8 cellular contexts compared by ENCODE assay signal in the genomic region with DNA sequence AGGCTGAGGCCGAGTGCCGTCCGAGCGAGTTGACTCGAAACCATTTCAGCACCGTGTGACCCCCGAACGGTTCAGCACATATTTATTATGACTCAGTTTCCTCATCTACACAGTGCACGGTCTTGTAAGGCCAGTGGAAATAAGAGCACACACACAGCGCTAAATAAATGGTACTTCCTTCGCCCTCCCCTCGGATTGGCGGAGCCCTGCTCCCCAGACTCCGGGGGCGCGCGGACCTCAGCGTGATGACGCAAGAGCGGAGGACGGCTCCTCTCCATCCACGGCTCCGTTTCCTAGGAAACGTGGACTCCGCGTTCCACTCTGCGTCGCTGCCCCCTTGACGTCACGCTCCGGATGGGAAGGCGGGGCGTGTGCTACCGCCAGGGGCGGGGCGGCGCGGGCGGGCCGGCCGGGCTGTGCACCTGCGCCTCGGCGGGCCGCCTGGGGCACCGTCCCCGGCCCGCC. TPM values are rescaled to one million over a fixed set of nuclear protein-coding genes. Genes with fewer than 3 reads are reported as not detected.
DNase-seq lines count a peak whose midpoint lies in the region; ATAC-seq, FAIRE-seq and TF ChIP-seq lines count a peak whose summit lies in the region.

A gene with protein sequence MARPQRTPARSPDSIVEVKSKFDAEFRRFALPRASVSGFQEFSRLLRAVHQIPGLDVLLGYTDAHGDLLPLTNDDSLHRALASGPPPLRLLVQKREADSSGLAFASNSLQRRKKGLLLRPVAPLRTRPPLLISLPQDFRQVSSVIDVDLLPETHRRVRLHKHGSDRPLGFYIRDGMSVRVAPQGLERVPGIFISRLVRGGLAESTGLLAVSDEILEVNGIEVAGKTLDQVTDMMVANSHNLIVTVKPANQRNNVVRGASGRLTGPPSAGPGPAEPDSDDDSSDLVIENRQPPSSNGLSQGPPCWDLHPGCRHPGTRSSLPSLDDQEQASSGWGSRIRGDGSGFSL (plus strand): TSS at position 397 of the 465 bp plus-strand sequence. CDS start 79 bp downstream, outside the sequence.

- H3K27ac ChIP-seq in A673 (ENCODE audit: low read depth, low read length, poor library complexity, severe bottlenecking) (peak within 1 kb of the TSS; percentile 86), mammary epithelial cell (ENCODE audit: insufficient read depth, low read depth, low read length) (peak within 1 kb of the TSS; percentile 84), small intestine (ENCODE audit: low read depth in 1 of 2, low read length in 1 of 2) (peak within 1 kb of the TSS; percentile 87 to 98)

- H3K4me3 ChIP-seq in A673 (ENCODE audit: low read depth, low read length, poor library complexity, severe bottlenecking) (peak within 1 kb of the TSS; percentile 66), WI38 (ENCODE audit: low read depth, low read length) (peak within 1 kb of the TSS; percentile 88), mammary epithelial cell (replicated peaks in 1 of 3; ENCODE audit: insufficient read depth in 1 of 3, low read depth in 2 of 3, low read length in 3 of 3) (peak within 1 kb of the TSS; percentile 81 to 91 (median 82)), small intestine (ENCODE audit: low read depth in 1 of 2, low read length in 2 of 2) (peak within 1 kb of the TSS; percentile 74 to 80)

- peaks cover 12% of the 10 kb centered on the region for H3K4me1 ChIP-seq in A673 (ENCODE audit: insufficient read depth, low read length, poor library complexity, severe bottlenecking)
- peaks cover 18% of the 10 kb centered on the region for H3K4me1 ChIP-seq in mammary epithelial cell (ENCODE audit: insufficient read depth, low read length)
- no peaks in the 10 kb centered on the region for H3K4me1 ChIP-seq in small intestine (ENCODE audit: control insufficient read depth in 2 of 2, insufficient read depth in 1 of 2, low read depth in 1 of 2, low read length in 1 of 2)

- CTCF ChIA-PET in A673 (lab: Charles Lee) = interaction anchor here (1.0 to 2.7 kb wide), 4 partner anchors 12 to 147 kb away, joined by 3 to 17 read pairs (median 4); no protein-coding TSS in a partner anchor
- CTCF ChIA-PET in mammary epithelial cell (lab: Charles Lee; ENCODE audit: low non-redundant PET) = interaction anchor here (1.0 to 1.6 kb wide), 2 partner anchors 98 to 139 kb away, joined by 5 to 30 read pairs; a partner anchor contains a TSS

- in situ Hi-C loops in mammary epithelial cell (cut with MboI; ENCODE audit: low sequenced_read_pairs in 2 of 2) = loop anchor here (10.0 to 25.0 kb wide), 2 partner anchors 96 to 98 kb away; a partner anchor contains a TSS

- dilution Hi-C loops in mammary epithelial cell (cut with HindIII; ENCODE audit: low sequenced_read_pairs) = loop anchor here (5.0 kb wide), 1 partner anchor 178 kb away; a partner anchor contains a TSS

- peak; percentile 47 for ATAC-seq in GM18870 (IDR thresholded peaks at IDR 0.05; ENCODE audit: unreplicated experiment)
- ATAC-seq in HG03159 (IDR thresholded peaks at IDR 0.05; ENCODE audit: unreplicated experiment) = peak; percentile 70

- peak within 1 kb of the TSS; percentile 84 for H3K9ac ChIP-seq in mammary epithelial cell (ENCODE audit: insufficient read depth, low read length)

- peaks cover 15% of the 10 kb centered on the region for H3K79me2 ChIP-seq in mammary epithelial cell (ENCODE audit: insufficient read depth, low read length)

- peak; percentile 99 for DNase-seq in A673 (ENCODE audit: low spot score)
- DNase-seq in NCI-H2227 (lab: John Stamatoyannopoulos, UW; ENCODE audit: unreplicated experiment) = peak; percentile 98
- DNase-seq in mammary epithelial cell = peak; percentile 88
- peak; percentile 99 for DNase-seq in iPS-NIHi7 (ENCODE audit: extremely low spot score)
- DNase-seq in small intestine = peak; percentile 95

- peak within 1 kb of the TSS; percentile 96 for H2AFZ ChIP-seq in mammary epithelial cell (ENCODE audit: low read depth, low read length)

- no TSS peak for BruUV-seq in A673 (replicated peaks; lab: Mats Ljungman, UMichigan)
- no TSS peak for BruUV-seq in mammary epithelial cell (replicated peaks; lab: Mats Ljungman, UMichigan)

- peak within 1 kb of the TSS; percentile 99 for H3K4me2 ChIP-seq in mammary epithelial cell (ENCODE audit: insufficient read depth, low read depth, low read length)

- intact Hi-C loops in A673 (cut with micrococcal nuclease; ENCODE audit: unreplicated experiment) = no loop called here
- intact Hi-C loops in mammary epithelial cell (cut with micrococcal nuclease) = loop anchor here (5.0 kb wide), 1 partner anchor 178 kb away; a partner anchor contains a TSS

- H3K36me3 ChIP-seq in A673 (ENCODE audit: insufficient read depth, low read length, poor library complexity, severe bottlenecking) (peaks cover 6% of the 10 kb centered on the region), mammary epithelial cell (ENCODE audit: insufficient read depth, low read length) (no peaks in the 10 kb centered on the region), small intestine (ENCODE audit: control insufficient read depth in 2 of 2, insufficient read depth in 2 of 2, low read length in 2 of 2) (peaks cover 0 to 2% of the 10 kb centered on the region in 2 donors)

- H3K9me3 ChIP-seq in A673 (ENCODE audit: low read depth, low read length, poor library complexity, severe bottlenecking) (no peaks in the 10 kb centered on the region), mammary epithelial cell (replicated peaks; ENCODE audit: insufficient read depth, low read length) (no peaks in the 10 kb centered on the region), small intestine (ENCODE audit: control insufficient read depth, low read depth) (no peaks in the 10 kb centered on the region)

- TF ChIP-seq CTCF in A673 (conservative IDR thresholded peaks at IDR 0.05; ENCODE audit: low read depth, low read length) (no peak), WI38 (IDR thresholded peaks at IDR 0.05; ENCODE audit: low read depth, low read length) (no peak), mammary epithelial cell (conservative IDR thresholded peaks at IDR 0.05 in 1 of 2, IDR thresholded peaks at IDR 0.05 in 1 of 2; ENCODE audit: extremely low read depth in 1 of 2, insufficient read depth in 1 of 2, low read depth in 1 of 2, low read length in 2 of 2) (no peak)

- POLR2A ChIA-PET in A673 (lab: Charles Lee; ENCODE audit: low non-redundant PET) = interaction anchor here (1.0 kb wide), 2 partner anchors 98 to 425 kb away, joined by 3 to 6 read pairs; a partner anchor contains a TSS

- WGBS in mammary epithelial cell (ENCODE audit: low coverage, missing lambda C conversion rate) = 0% methylated on average over 14 of the region's 48 CpGs
- WGBS in small intestine, 3 donors = 0% methylated on average over 35 to 48 of the region's 48 CpGs

- FAIRE-seq in small intestine (lab: Jason Lieb, UNC) = no peak

- no peaks in the 10 kb centered on the region for H3K27me3 ChIP-seq in A673 (replicated peaks; ENCODE audit: insufficient read depth, low read depth, low read length, poor library complexity)
- no peaks in the 10 kb centered on the region for H3K27me3 ChIP-seq in mammary epithelial cell (ENCODE audit: insufficient read depth, low read length)
- H3K27me3 ChIP-seq in small intestine (ENCODE audit: control insufficient read depth in 2 of 2, insufficient read depth in 2 of 2, low read length in 2 of 2) = no peaks in the 10 kb centered on the region

- H4K20me1 ChIP-seq in mammary epithelial cell (ENCODE audit: insufficient read depth, low read length) = no peaks in the 10 kb centered on the region

RNA-seq across cellular contexts. Expression of the gene that starts here (rescaled TPM):
- total RNA-seq in A673 (2021) (8.6 and 8.7 TPM in 2 replicates), mammary epithelial cell (under 1 TPM; 0.40 to 0.67 TPM)
- polyA plus RNA-seq in mammary epithelial cell (0.59 TPM), small intestine (1 to 10 TPM; 2.5 to 6.8 (median 3.0) TPM)
- 4.5 TPM for polyA minus RNA-seq in mammary epithelial cell

Comparison
In these comparisons a context has a peak if more than half of its experiments do, and no peak if none do; other contexts are left out.
1. Peak in every context shown above with its lines: DNase-seq, ATAC-seq, H3K4me3 ChIP-seq and H3K27ac ChIP-seq.